In the genomic region with DNA sequence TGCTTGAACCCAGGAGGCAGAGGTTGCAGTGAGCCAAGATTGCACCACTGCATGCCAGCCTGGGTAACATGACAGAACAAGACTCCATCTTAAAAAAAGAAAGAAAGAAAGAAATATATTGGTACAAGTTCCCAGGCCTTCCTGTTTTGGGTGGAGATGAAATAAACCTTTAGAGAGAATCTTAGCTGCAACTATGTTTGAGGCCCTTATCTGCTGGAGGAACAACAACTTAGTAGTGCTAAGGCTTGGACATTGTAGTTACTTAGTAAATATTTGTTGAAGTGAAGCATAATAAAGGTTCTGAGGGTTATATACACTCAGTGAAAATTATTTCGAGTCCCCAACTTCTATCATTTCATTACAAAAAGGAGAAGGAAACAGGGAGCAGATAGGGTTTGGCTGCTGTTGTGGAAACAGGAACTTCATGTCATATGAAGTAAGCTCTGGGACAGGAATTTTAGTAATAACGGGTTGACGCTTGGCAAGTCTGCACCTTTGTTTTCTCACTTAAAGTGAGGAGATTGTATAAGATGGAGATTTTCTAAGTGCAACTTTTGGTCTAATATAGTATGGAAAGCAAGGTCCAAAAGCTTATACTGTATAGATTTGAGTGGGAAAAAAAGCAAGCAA, we compare ENCODE assay signal across 11 cellular contexts. TPM values are rescaled to one million over a fixed set of nuclear protein-coding genes. Genes with fewer than 3 reads are reported as not detected.
DNase-seq lines count a peak whose midpoint lies in the region; ATAC-seq, FAIRE-seq and TF ChIP-seq lines count a peak whose summit lies in the region.
"Had no signal": no experiment of that assay in that cellular context is flagged by ENCODE, and none has a peak within 500 bp of the region (broad histone marks: within the 10 kb centered on the region; RNA-seq: fewer than 3 reads in every experiment).

No MANE protein-coding gene starts in this region.

- no peak overlapping the region for H3K4me3 ChIP-seq in CD4-positive, CD25-positive, alpha-beta regulatory T cell (ENCODE audit: low read depth, low read length)
- no peak overlapping the region for H3K4me3 ChIP-seq in SK-N-MC
- H3K4me3 ChIP-seq in esophagus squamous epithelium, result no peak overlapping the region
- no peak overlapping the region for H3K4me3 ChIP-seq in pancreas

- H3K27ac ChIP-seq in CD4-positive, CD25-positive, alpha-beta regulatory T cell (ENCODE audit: insufficient read depth, low read length, poor library complexity, severe bottlenecking), result no peak overlapping the region
- H3K27ac ChIP-seq in SK-N-MC (peak overlapping the region; percentile 73), esophagus squamous epithelium (peak overlapping the region; percentile 72 to 83 (median 78)), pancreas (peak overlapping the region in 2 of 4 donors; percentile 1 to 17)

- no peaks in the 10 kb centered on the region for H3K27me3 ChIP-seq in CD4-positive, CD25-positive, alpha-beta regulatory T cell (ENCODE audit: control insufficient read depth, insufficient read depth, low read length)
- H3K27me3 ChIP-seq in esophagus squamous epithelium, result no peaks in the 10 kb centered on the region
- no peaks in the 10 kb centered on the region for H3K27me3 ChIP-seq in pancreas

- intact Hi-C loops in esophagus squamous epithelium (cut with DNase I), result no loop called here
- intact Hi-C loops in pancreas (cut with DNase I), result no loop called here

- H3K4me1 ChIP-seq in CD4-positive, CD25-positive, alpha-beta regulatory T cell (ENCODE audit: control insufficient read depth, insufficient read depth, low read length, poor library complexity, severe bottlenecking), result no peaks in the 10 kb centered on the region
- peaks cover 11 to 40% (median 19%) of the 10 kb centered on the region in 3 donors for H3K4me1 ChIP-seq in esophagus squamous epithelium
- peaks cover 0 to 7% (median 5%) of the 10 kb centered on the region in 3 donors for H3K4me1 ChIP-seq in pancreas

- no peaks in the 10 kb centered on the region for H3K27me3 Mint-ChIP-seq in CD4-positive, CD25-positive, alpha-beta regulatory T cell
- H3K27me3 Mint-ChIP-seq: IgD-negative memory B cell had no signal

- H3K36me3 Mint-ChIP-seq in CD4-positive, CD25-positive, alpha-beta regulatory T cell, result no peaks in the 10 kb centered on the region
- H3K36me3 Mint-ChIP-seq: IgD-negative memory B cell had no signal

- no peaks in the 10 kb centered on the region for H3K9me3 ChIP-seq in CD4-positive, CD25-positive, alpha-beta regulatory T cell (ENCODE audit: control insufficient read depth in 2 of 2, low read length in 2 of 2)
- H3K9me3 ChIP-seq in SK-N-MC (ENCODE audit: low read depth, low read length) (no peaks in the 10 kb centered on the region), esophagus squamous epithelium (no peaks in the 10 kb centered on the region), pancreas (no peaks in the 10 kb centered on the region)

- peaks cover 0 to 14% (median 7%) of the 10 kb centered on the region in 4 donors for H3K4me1 Mint-ChIP-seq in CD4-positive, CD25-positive, alpha-beta regulatory T cell

- no peak for ATAC-seq in CD4-positive, CD25-positive, alpha-beta regulatory T cell (ENCODE audit: low read depth in 2 of 2)
- ATAC-seq in pancreas, result peak in 3 of 4 donors; percentile 42 to 68 (median 66)
- ATAC-seq in GM18858 (IDR thresholded peaks at IDR 0.05; ENCODE audit: unreplicated experiment), result no peak
- no peak for ATAC-seq in GM21717 (IDR thresholded peaks at IDR 0.05; ENCODE audit: unreplicated experiment)

- peak overlapping the region; percentile 1 to 44 (median 27) for H3K27ac Mint-ChIP-seq in CD4-positive, CD25-positive, alpha-beta regulatory T cell

- FAIRE-seq in pancreas (lab: Jason Lieb, UNC), result no peak

- no peak for TF ChIP-seq CTCF in esophagus squamous epithelium (IDR thresholded peaks at IDR 0.05)
- TF ChIP-seq CTCF in pancreas (IDR thresholded peaks at IDR 0.05), result no peak

- DNase-seq in CD4-positive, CD25-positive, alpha-beta regulatory T cell, result no peak
- no peak for DNase-seq in SK-N-MC (ENCODE audit: low read depth, low spot score)
- DNase-seq in esophagus squamous epithelium (lab: John Stamatoyannopoulos, UW), result no peak
- DNase-seq in pancreas, result no peak
- DNase-seq in T-helper 9 cell, result no peak
- no peak for DNase-seq in NCI-H2029 treated with DMSO at 0.1 percent for 48 hours (lab: John Stamatoyannopoulos, UW)
- DNase-seq: C1 segment of cervical spinal cord, NCI-H2227 treated with DMSO at 0.1 percent for 48 hours had no signal

- no peaks in the 10 kb centered on the region for H3K36me3 ChIP-seq in CD4-positive, CD25-positive, alpha-beta regulatory T cell (ENCODE audit: control insufficient read depth, insufficient read depth, low read length)
- H3K36me3 ChIP-seq in SK-N-MC (ENCODE audit: insufficient read depth, low read length) (no peaks in the 10 kb centered on the region), esophagus squamous epithelium (no peaks in the 10 kb centered on the region), pancreas (peaks cover 0 to 2% (median 0%) of the 10 kb centered on the region in 3 donors)

- no peak for TF ChIP-seq POLR2A in esophagus squamous epithelium (IDR thresholded peaks at IDR 0.05)

- H3K4me3 Mint-ChIP-seq in CD4-positive, CD25-positive, alpha-beta regulatory T cell, result no peak overlapping the region
- H3K4me3 Mint-ChIP-seq: IgD-negative memory B cell had no signal

- no peak overlapping the region for H3K9ac ChIP-seq in SK-N-MC (ENCODE audit: insufficient read length)

- peaks cover 0 to 1% (median 0%) of the 10 kb centered on the region in 7 donors for H3K9me3 Mint-ChIP-seq in CD4-positive, CD25-positive, alpha-beta regulatory T cell
- H3K9me3 Mint-ChIP-seq: IgD-negative memory B cell had no signal

- WGBS in esophagus squamous epithelium, 2 donors, result 10 to 14% methylated on average over 3 of the region's 3 CpGs
- WGBS in pancreas, 2 donors, result 25 to 35% methylated on average over 3 of the region's 3 CpGs

RNA-seq across cellular contexts. Expression of a gene that starts 40.0 kb away (rescaled TPM):
- total RNA-seq in CD4-positive, CD25-positive, alpha-beta regulatory T cell, result 29.4 TPM
- 10 to 100 TPM; 15.6 to 23.1 (median 19.7) TPM for polyA plus RNA-seq in CD4-positive, CD25-positive, alpha-beta regulatory T cell
- total RNA-seq in esophagus squamous epithelium (10 to 100 TPM; 20.2 to 34.0 (median 25.5) TPM), pancreas (10 to 100 TPM; 13.7 to 47.2 (median 27.5) TPM)
- polyA plus RNA-seq in pancreas, result 1 to 10 TPM; 3.0 to 4.9 TPM

Comparison
In these comparisons a context has a peak if more than half of its experiments do, and no peak if none do; other contexts are left out.
1. ATAC-seq: peak in pancreas (3 of 4); none in CD4-positive, CD25-positive, alpha-beta regulatory T cell (0 of 2), GM18858 (single experiment) and GM21717 (single experiment).